In the genomic region with DNA sequence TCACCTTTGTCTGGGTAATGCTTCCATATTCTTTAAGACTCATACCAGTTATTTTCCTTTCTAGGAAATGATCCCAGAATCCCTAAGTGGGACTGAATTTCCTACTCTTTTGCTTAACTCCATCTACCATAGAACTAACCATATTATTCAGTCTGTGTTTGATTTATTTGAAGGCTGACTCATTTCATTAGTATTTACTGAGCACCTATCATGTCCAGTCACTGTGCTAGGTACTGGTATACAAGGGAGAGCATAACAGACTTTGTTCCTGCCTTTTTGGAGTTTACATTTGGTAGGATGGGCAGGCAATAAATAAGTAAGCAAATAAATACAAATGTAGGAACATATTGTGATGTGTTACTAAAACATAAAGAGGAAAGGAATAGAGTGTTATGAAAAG, we compare ENCODE assay signal across 1 cellular context.
TF ChIP-seq lines count a peak whose summit lies in the region.

No MANE protein-coding gene starts in this region.

TF ChIP-seq in SK-N-SH, 30 proteins besides CTCF, POLR2A, EP300 and RAD21 (continued from another document):
- TF ChIP-seq TAF1 (IDR thresholded peaks at IDR 0.05; ENCODE audit: borderline replicate concordance, low read depth, low read length) (no peak), GATA2 (CRISPR knock-in tag; IDR thresholded peaks at IDR 0.05) (no peak)
- TF ChIP-seq, protein P1, sequence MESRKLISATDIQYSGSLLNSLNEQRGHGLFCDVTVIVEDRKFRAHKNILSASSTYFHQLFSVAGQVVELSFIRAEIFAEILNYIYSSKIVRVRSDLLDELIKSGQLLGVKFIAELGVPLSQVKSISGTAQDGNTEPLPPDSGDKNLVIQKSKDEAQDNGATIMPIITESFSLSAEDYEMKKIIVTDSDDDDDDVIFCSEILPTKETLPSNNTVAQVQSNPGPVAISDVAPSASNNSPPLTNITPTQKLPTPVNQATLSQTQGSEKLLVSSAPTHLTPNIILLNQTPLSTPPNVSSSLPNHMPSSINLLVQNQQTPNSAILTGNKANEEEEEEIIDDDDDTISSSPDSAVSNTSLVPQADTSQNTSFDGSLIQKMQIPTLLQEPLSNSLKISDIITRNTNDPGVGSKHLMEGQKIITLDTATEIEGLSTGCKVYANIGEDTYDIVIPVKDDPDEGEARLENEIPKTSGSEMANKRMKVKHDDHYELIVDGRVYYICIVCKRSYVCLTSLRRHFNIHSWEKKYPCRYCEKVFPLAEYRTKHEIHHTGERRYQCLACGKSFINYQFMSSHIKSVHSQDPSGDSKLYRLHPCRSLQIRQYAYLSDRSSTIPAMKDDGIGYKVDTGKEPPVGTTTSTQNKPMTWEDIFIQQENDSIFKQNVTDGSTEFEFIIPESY (IDR thresholded peaks at IDR 0.05; ENCODE audit: borderline replicate concordance, low read depth), result no peak
